8 cellular contexts compared by ENCODE assay signal in the genomic region with DNA sequence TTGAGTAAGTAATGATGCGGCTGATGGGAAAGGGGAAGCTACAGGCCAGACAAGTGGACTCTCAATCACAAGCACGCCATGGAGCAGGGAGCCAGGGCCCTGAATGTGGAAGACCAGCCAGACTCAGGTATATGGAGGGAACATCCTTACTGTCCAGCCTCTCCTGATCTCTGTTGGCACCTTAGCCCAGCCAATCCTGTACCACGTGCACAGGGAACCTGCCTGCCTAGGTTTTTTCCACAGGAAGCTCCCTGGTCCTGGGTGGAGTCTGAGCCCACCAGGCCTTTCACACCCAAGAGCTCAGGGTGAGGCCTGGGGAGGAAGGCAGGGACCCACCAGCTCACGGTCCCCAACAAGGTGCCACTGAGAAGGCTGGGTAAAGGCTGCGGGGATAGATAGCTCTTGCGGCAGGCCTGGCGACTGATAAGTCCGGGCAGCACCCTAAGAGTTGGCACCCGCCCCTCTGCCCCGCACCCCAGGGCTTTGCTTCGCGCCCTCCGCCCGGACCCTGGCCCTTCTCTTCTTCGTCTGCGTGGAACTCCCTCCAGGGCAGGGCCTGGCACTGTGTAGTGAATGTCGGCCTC. TPM values are rescaled to one million over a fixed set of nuclear protein-coding genes. Genes with fewer than 3 reads are reported as not detected.
DNase-seq lines count a peak whose midpoint lies in the region; ATAC-seq and TF ChIP-seq lines count a peak whose summit lies in the region.

No MANE protein-coding gene starts in this region.

- H4K20me1 ChIP-seq in smooth muscle cell (ENCODE audit: low read depth): peaks cover 3% of the 10 kb centered on the region

- peak overlapping the region; percentile 89 for H3K9ac ChIP-seq in smooth muscle cell (ENCODE audit: low read depth)

- no peaks in the 10 kb centered on the region for H3K79me2 ChIP-seq in smooth muscle cell (ENCODE audit: low read depth)

- H3K4me2 ChIP-seq in smooth muscle cell: peak overlapping the region; percentile 93

- H3K9me3 ChIP-seq in left ventricle myocardium inferior (replicated peaks) (no peaks in the 10 kb centered on the region), smooth muscle cell (replicated peaks; ENCODE audit: low read depth) (no peaks in the 10 kb centered on the region)

- no peaks in the 10 kb centered on the region for H3K27me3 ChIP-seq in left ventricle myocardium inferior (ENCODE audit: low read depth)
- H3K27me3 ChIP-seq in smooth muscle cell (ENCODE audit: low read depth): no peaks in the 10 kb centered on the region

- peak overlapping the region; percentile 93 for H3K4me3 Mint-ChIP-seq in activated CD4-positive, alpha-beta memory T cell treated with anti-CD3 and anti-CD28 coated beads for 36 hours
- H3K4me3 Mint-ChIP-seq in glutamatergic neuron (ENCODE audit: unreplicated experiment): peak overlapping the region; percentile 90

- no peaks in the 10 kb centered on the region for H3K9me3 Mint-ChIP-seq in activated CD4-positive, alpha-beta memory T cell treated with anti-CD3 and anti-CD28 coated beads for 36 hours
- H3K9me3 Mint-ChIP-seq in glutamatergic neuron (ENCODE audit: unreplicated experiment): peaks cover 14% of the 10 kb centered on the region

- H3K27me3 Mint-ChIP-seq in activated CD4-positive, alpha-beta memory T cell treated with anti-CD3 and anti-CD28 coated beads for 36 hours: no peaks in the 10 kb centered on the region
- peaks cover 12% of the 10 kb centered on the region for H3K27me3 Mint-ChIP-seq in glutamatergic neuron (ENCODE audit: unreplicated experiment)

- 35% methylated on average over 7 of the region's 17 CpGs for WGBS in smooth muscle cell (ENCODE audit: low lambda C conversion rate)

- H3K36me3 ChIP-seq in left ventricle myocardium inferior (peaks cover 27% of the 10 kb centered on the region), smooth muscle cell (ENCODE audit: low read depth) (no peaks in the 10 kb centered on the region)

- intact Hi-C loops in left ventricle myocardium inferior (cut with micrococcal nuclease): no loop called here
- intact Hi-C loops in left cardiac atrium (cut with DNase I): no loop called here
- intact Hi-C loops in activated CD4-positive, alpha-beta memory T cell treated with anti-CD3 and anti-CD28 coated beads for 36 hours (cut with micrococcal nuclease): loop anchor here (5.0 kb wide), 2 partner anchors 256 to 571 kb away; partner anchors contain the start of gene QARS1
- intact Hi-C loops in posterior vena cava (cut with DNase I): loop anchor here in 1 of 2 donors (5.0 kb wide), 1 partner anchor 136 kb away; no protein-coding TSS in a partner anchor

- TF ChIP-seq CTCF in left ventricle myocardium inferior (IDR thresholded peaks at IDR 0.05; ENCODE audit: borderline replicate concordance): no peak
- TF ChIP-seq CTCF in glutamatergic neuron (IDR thresholded peaks at IDR 0.05; ENCODE audit: partially characterized antibody, unreplicated experiment): no peak
- no peak for TF ChIP-seq CTCF in smooth muscle cell (IDR thresholded peaks at IDR 0.05; ENCODE audit: borderline replicate concordance, insufficient read depth, poor library complexity, severe bottlenecking)

- H3K4me1 ChIP-seq in left ventricle myocardium inferior: peaks cover 33% of the 10 kb centered on the region
- H3K4me1 ChIP-seq in smooth muscle cell (ENCODE audit: low read depth): peaks cover 9% of the 10 kb centered on the region

- H3K27ac Mint-ChIP-seq in activated CD4-positive, alpha-beta memory T cell treated with anti-CD3 and anti-CD28 coated beads for 36 hours: peak overlapping the region; percentile 97
- peak overlapping the region; percentile 78 for H3K27ac Mint-ChIP-seq in glutamatergic neuron (ENCODE audit: unreplicated experiment)

- peaks cover 11% of the 10 kb centered on the region for H3K36me3 Mint-ChIP-seq in activated CD4-positive, alpha-beta memory T cell treated with anti-CD3 and anti-CD28 coated beads for 36 hours
- no peaks in the 10 kb centered on the region for H3K36me3 Mint-ChIP-seq in glutamatergic neuron (ENCODE audit: unreplicated experiment)

- peak overlapping the region; percentile 20 for H2AFZ ChIP-seq in smooth muscle cell (ENCODE audit: low read depth)

- H3K4me3 ChIP-seq in left ventricle myocardium inferior (peak overlapping the region; percentile 88), smooth muscle cell (peak overlapping the region; percentile 92)

- no peak for ATAC-seq in left cardiac atrium
- no peak for ATAC-seq in GM19351 (IDR thresholded peaks at IDR 0.05; ENCODE audit: unreplicated experiment)

- no peak for DNase-seq in left ventricle myocardium inferior
- DNase-seq in left cardiac atrium: no peak
- DNase-seq in activated CD4-positive, alpha-beta memory T cell treated with anti-CD3 and anti-CD28 coated beads for 36 hours: no peak
- DNase-seq in glutamatergic neuron: no peak
- DNase-seq in smooth muscle cell (lab: John Stamatoyannopoulos, UW; ENCODE audit: unreplicated experiment): no peak
- no peak for DNase-seq in NCI-H774 (lab: John Stamatoyannopoulos, UW)
- DNase-seq in posterior vena cava (ENCODE audit: low spot score): no peak

- CTCF ChIA-PET in activated CD4-positive, alpha-beta memory T cell treated with anti-CD3 and anti-CD28 coated beads for 36 hours (lab: Charles Lee): interaction anchor here (0.6 to 5.4 kb wide), 5 partner anchors 29 to 135 kb away, joined by 3 to 308 read pairs (median 4); partner anchors contain the start of gene BSN

- peak overlapping the region; percentile 97 for H3K27ac ChIP-seq in left ventricle myocardium inferior (replicated peaks)
- peak overlapping the region; percentile 87 for H3K27ac ChIP-seq in smooth muscle cell (ENCODE audit: low read depth)

- POLR2A ChIA-PET in activated CD4-positive, alpha-beta memory T cell treated with anti-CD3 and anti-CD28 coated beads for 36 hours (lab: Charles Lee): interaction anchor here (0.6 to 2.1 kb wide), 5 partner anchors 112 to 651 kb away, joined by 3 to 18 read pairs (median 3); partner anchors contain the start of genes NDUFAF3 and USP4

- peaks cover 32% of the 10 kb centered on the region for H3K4me1 Mint-ChIP-seq in activated CD4-positive, alpha-beta memory T cell treated with anti-CD3 and anti-CD28 coated beads for 36 hours (ENCODE audit: low read depth)
- H3K4me1 Mint-ChIP-seq in glutamatergic neuron (ENCODE audit: low read depth, unreplicated experiment): peaks cover 7% of the 10 kb centered on the region

- peaks cover 6% of the 10 kb centered on the region for H3F3A ChIP-seq in smooth muscle cell (ENCODE audit: low read depth)

RNA-seq across cellular contexts. Expression of gene APEH, which starts 0.9 kb away (rescaled TPM):
- total RNA-seq in left ventricle myocardium inferior (99.0 TPM), left cardiac atrium (10 to 100 TPM; 75.3 to 82.6 TPM), glutamatergic neuron (ENCODE audit: unreplicated experiment) (119 TPM), smooth muscle cell (53.1 and 69.4 TPM in 2 replicates), posterior vena cava (10 to 100 TPM; 51.8 to 52.5 TPM)
- total RNA-seq in activated CD4-positive, alpha-beta memory T cell treated with anti-CD3 and anti-CD28 coated beads for 36 hours: 100 to 1,000 TPM; 141 to 143 TPM
- 91.7 and 104 TPM in 2 replicates for polyA plus RNA-seq in smooth muscle cell

RNA-seq across cellular contexts. Expression of gene MST1, which starts 16.1 kb away (rescaled TPM):
- total RNA-seq in left ventricle myocardium inferior (5.4 TPM), left cardiac atrium (10 to 100 TPM in 1 of 2 donors, 1 to 10 TPM in 1; 8.8 to 11.5 TPM), glutamatergic neuron (ENCODE audit: unreplicated experiment) (23.4 TPM), smooth muscle cell (15.4 and 18.7 TPM in 2 replicates), posterior vena cava (1 to 10 TPM; 3.0 to 9.1 TPM)
- total RNA-seq in activated CD4-positive, alpha-beta memory T cell treated with anti-CD3 and anti-CD28 coated beads for 36 hours: 1 to 10 TPM; 8.1 to 8.2 TPM
- polyA plus RNA-seq in smooth muscle cell: 22.9 and 28.5 TPM in 2 replicates

RNA-seq across cellular contexts. Expression of gene RNF123, which starts 16.1 kb away (rescaled TPM):
- 48.6 TPM for total RNA-seq in left ventricle myocardium inferior
- total RNA-seq in left cardiac atrium: 10 to 100 TPM; 39.2 to 44.8 TPM
- 10 to 100 TPM; 21.0 to 29.7 TPM for total RNA-seq in activated CD4-positive, alpha-beta memory T cell treated with anti-CD3 and anti-CD28 coated beads for 36 hours
- total RNA-seq in glutamatergic neuron (ENCODE audit: unreplicated experiment): 56.6 TPM
- total RNA-seq in smooth muscle cell: 15.8 and 17.3 TPM in 2 replicates
- polyA plus RNA-seq in smooth muscle cell: 23.9 and 37.8 TPM in 2 replicates
- 10 to 100 TPM; 28.3 to 29.5 TPM for total RNA-seq in posterior vena cava

RNA-seq across cellular contexts. Expression of gene AMIGO3, which starts 46.3 kb away (rescaled TPM):
- total RNA-seq in left ventricle myocardium inferior (not detected), left cardiac atrium (under 1 TPM in 1 of 2 donors, not detected in 1; 0.09 TPM), glutamatergic neuron (ENCODE audit: unreplicated experiment) (1.4 TPM), smooth muscle cell (2.8 and 2.9 TPM in 2 replicates), posterior vena cava (not detected)
- not detected for total RNA-seq in activated CD4-positive, alpha-beta memory T cell treated with anti-CD3 and anti-CD28 coated beads for 36 hours
- 2.2 and 2.4 TPM in 2 replicates for polyA plus RNA-seq in smooth muscle cell

RNA-seq across cellular contexts. Expression of gene GMPPB, which starts 50.5 kb away (rescaled TPM):
- total RNA-seq in left ventricle myocardium inferior: 15.1 TPM
- total RNA-seq in left cardiac atrium: 10 to 100 TPM; 22.4 to 38.3 TPM
- total RNA-seq in activated CD4-positive, alpha-beta memory T cell treated with anti-CD3 and anti-CD28 coated beads for 36 hours: 10 to 100 TPM; 41.0 to 45.4 TPM
- 21.2 TPM for total RNA-seq in glutamatergic neuron (ENCODE audit: unreplicated experiment)
- 21.1 and 21.3 TPM in 2 replicates for total RNA-seq in smooth muscle cell
- polyA plus RNA-seq in smooth muscle cell: 68.3 and 74.8 TPM in 2 replicates
- 10 to 100 TPM; 28.8 to 29.6 TPM for total RNA-seq in posterior vena cava
